In genomic region chr16:76885776-76886175, GRCh38 we compare ENCODE assay signal across 15 cellular contexts.
DNase-seq lines count a peak whose midpoint lies in the region; ATAC-seq and TF ChIP-seq lines count a peak whose summit lies in the region.
"Had no signal": no experiment of that assay in that cellular context is flagged by ENCODE, and none has a peak within 500 bp of the region (broad histone marks: within the 10 kb centered on the region; RNA-seq: fewer than 3 reads in every experiment).

No MANE protein-coding gene starts in this region.

- ATAC-seq in SK-N-SH treated with all-trans-retinoic acid at 6 μM for 48 hours (no peak), HG02642 (IDR thresholded peaks at IDR 0.05; ENCODE audit: poor library complexity, unreplicated experiment) (no peak)

- peak; percentile 48 for DNase-seq in SK-N-DZ (ENCODE audit: low spot score)
- DNase-seq in inferior parietal cortex (ENCODE audit: extremely low spot score): peak; percentile 60
- DNase-seq in superior temporal gyrus (ENCODE audit: extremely low spot score): peak; percentile 74
- no peak for DNase-seq in COR-L47 (lab: John Stamatoyannopoulos, UW)
- no peak for DNase-seq in putamen (ENCODE audit: low spot score)
- no peak for DNase-seq in activated gamma-delta T cell (lab: John Stamatoyannopoulos, UW)
- DNase-seq: C1 segment of cervical spinal cord; Caco-2; CD4-positive, alpha-beta memory T cell; DMS53; DMS79 treated with DMSO at 0.1 percent for 48 hours; GOT3; HFFc6 had no signal

TF ChIP-seq in SK-N-SH treated with all-trans-retinoic acid at 6 μM for 48 hours, 23 proteins besides CTCF, POLR2A, EP300 and RAD21:
- no peak for TF ChIP-seq TOX (CRISPR knock-in tag; IDR thresholded peaks at IDR 0.05; ENCODE audit: borderline replicate concordance)
- TF ChIP-seq PPARA (CRISPR knock-in tag; IDR thresholded peaks at IDR 0.05; ENCODE audit: borderline replicate concordance): no peak
- peak; percentile 44; the same call in 1 of the 2 replicates for TF ChIP-seq ISL1 (CRISPR knock-in tag; IDR thresholded peaks at IDR 0.05)
- no peak for TF ChIP-seq ZFP30 (CRISPR knock-in tag; IDR thresholded peaks at IDR 0.05)
- no peak for TF ChIP-seq GLIS3 (CRISPR knock-in tag; IDR thresholded peaks at IDR 0.05)
- TF ChIP-seq TCF4 (CRISPR knock-in tag; IDR thresholded peaks at IDR 0.05; ENCODE audit: borderline replicate concordance): peak; percentile 62; the same call in 1 of the 2 replicates
TF ChIP-seq in SK-N-SH treated with all-trans-retinoic acid at 6 μM for 48 hours: peak in this region for 2.

Comparison
In these comparisons a context has a peak if more than half of its experiments do, and no peak if none do; other contexts are left out.
1. DNase-seq: peak in SK-N-DZ (single experiment), inferior parietal cortex (single experiment) and superior temporal gyrus (single experiment); none in COR-L47 (single experiment), putamen (single experiment) and activated gamma-delta T cell (single experiment).